21 cellular contexts compared by ENCODE assay signal in genomic region chr11:6006395-6006794, GRCh38. TPM values are rescaled to one million over a fixed set of nuclear protein-coding genes. Genes with fewer than 3 reads are reported as not detected.
A peak's percentile ranks its signal among the peaks of the same experiment; 100 is the strongest.
DNase-seq lines count a peak whose midpoint lies in the region; ATAC-seq, FAIRE-seq and TF ChIP-seq lines count a peak whose summit lies in the region.
"Had no signal": no experiment of that assay in that cellular context is flagged by ENCODE, and none has a peak within 500 bp of the region (broad histone marks: within the 10 kb centered on the region; RNA-seq: fewer than 3 reads in every experiment).

No MANE protein-coding gene starts in this region.

- H3K27ac ChIP-seq in upper lobe of left lung: no peak overlapping the region
- H3K27ac ChIP-seq: A549 had no signal

- H3K4me3 ChIP-seq in bronchial epithelial cell (ENCODE audit: low read depth, low read length): no peak overlapping the region
- no peak overlapping the region for H3K4me3 ChIP-seq in upper lobe of left lung
- H3K4me3 ChIP-seq in Caco-2 (ENCODE audit: low read depth, low read length): no peak overlapping the region
- H3K4me3 ChIP-seq: A549, GM12878, GM23338 had no signal

- H3K9me3 ChIP-seq in upper lobe of left lung (no peaks in the 10 kb centered on the region), Caco-2 (no peaks in the 10 kb centered on the region)
- H3K9me3 ChIP-seq: A549 had no signal

- no peak for TF ChIP-seq EP300 in upper lobe of left lung (IDR thresholded peaks at IDR 0.05)

- H3K4me1 ChIP-seq in upper lobe of left lung: no peaks in the 10 kb centered on the region
- no peaks in the 10 kb centered on the region for H3K4me1 ChIP-seq in Caco-2
- H3K4me1 ChIP-seq: A549 had no signal

- no TSS peak for BruUV-seq in Caco-2 (replicated peaks; lab: Mats Ljungman, UMichigan)

- H3K4me3 Mint-ChIP-seq in activated naive CD8-positive, alpha-beta T cell treated with anti-CD3 and anti-CD28 coated beads, Interleukin-2, amount 50 U/mL, for 24 hours: no peak overlapping the region
- no peak overlapping the region for H3K4me3 Mint-ChIP-seq in activated naive CD8-positive, alpha-beta T cell treated with anti-CD3 and anti-CD28 coated beads for 36 hours
- H3K4me3 Mint-ChIP-seq in Caco-2 (ENCODE audit: unreplicated experiment): no peak overlapping the region
- H3K4me3 Mint-ChIP-seq: CD4-positive, alpha-beta memory T cell; GM23338; H9 had no signal

- H3K27me3 Mint-ChIP-seq in activated naive CD8-positive, alpha-beta T cell treated with anti-CD3 and anti-CD28 coated beads, Interleukin-2, amount 50 U/mL, for 24 hours: peaks cover 13% of the 10 kb centered on the region
- H3K27me3 Mint-ChIP-seq in activated naive CD8-positive, alpha-beta T cell treated with anti-CD3 and anti-CD28 coated beads for 36 hours: peaks cover 16% of the 10 kb centered on the region
- H3K27me3 Mint-ChIP-seq in Caco-2 (ENCODE audit: insufficient read depth, unreplicated experiment): peaks cover 25% of the 10 kb centered on the region

- TF ChIP-seq POLR2A in upper lobe of left lung (IDR thresholded peaks at IDR 0.05): no peak

- H3K27ac Mint-ChIP-seq in activated naive CD8-positive, alpha-beta T cell treated with anti-CD3 and anti-CD28 coated beads, Interleukin-2, amount 50 U/mL, for 24 hours: no peak overlapping the region
- H3K27ac Mint-ChIP-seq in activated naive CD8-positive, alpha-beta T cell treated with anti-CD3 and anti-CD28 coated beads for 36 hours: no peak overlapping the region
- no peak overlapping the region for H3K27ac Mint-ChIP-seq in Caco-2 (ENCODE audit: unreplicated experiment)
- H3K27ac Mint-ChIP-seq: CD4-positive, alpha-beta memory T cell; GM23338; H9 had no signal

- ATAC-seq in activated naive CD8-positive, alpha-beta T cell treated with anti-CD3 and anti-CD28 coated beads, Interleukin-2, amount 50 U/mL, for 24 hours: peak; percentile 54
- peak; percentile 32 for ATAC-seq in stimulated activated naive CD8-positive, alpha-beta T cell treated with anti-CD3 and anti-CD28 coated beads, Interleukin-15, Interleukin-2, amounts not matched to agents 100 U/mL and 50 U/mL, for 24 hours
- ATAC-seq in upper lobe of left lung (ENCODE audit: low FRiP score in 2 of 2): no peak
- ATAC-seq: A549, GM12878, GM23338, HCT116 had no signal

- peaks cover 3% of the 10 kb centered on the region for H3K4me1 Mint-ChIP-seq in activated naive CD8-positive, alpha-beta T cell treated with anti-CD3 and anti-CD28 coated beads, Interleukin-2, amount 50 U/mL, for 24 hours
- no peaks in the 10 kb centered on the region for H3K4me1 Mint-ChIP-seq in activated naive CD8-positive, alpha-beta T cell treated with anti-CD3 and anti-CD28 coated beads for 36 hours
- no peaks in the 10 kb centered on the region for H3K4me1 Mint-ChIP-seq in Caco-2 (ENCODE audit: low read depth, unreplicated experiment)
- H3K4me1 Mint-ChIP-seq: CD4-positive, alpha-beta memory T cell; GM23338; H9 had no signal

- TF ChIP-seq CTCF in bronchial epithelial cell (IDR thresholded peaks at IDR 0.05; ENCODE audit: insufficient read depth, low read length, severe bottlenecking): no peak
- TF ChIP-seq CTCF in upper lobe of left lung (IDR thresholded peaks at IDR 0.05): no peak
- no peak for TF ChIP-seq CTCF in Caco-2 (IDR thresholded peaks at IDR 0.05; ENCODE audit: insufficient read depth in 1 of 2, low read depth in 1 of 2, low read length in 1 of 2, severe bottlenecking in 1 of 2, unreplicated experiment in 1 of 2)

- POLR2A ChIA-PET in Caco-2 (lab: Charles Lee): no interaction called here

- intact Hi-C loops in Caco-2 (cut with micrococcal nuclease; ENCODE audit: unreplicated experiment): no loop called here

- no peak for DNase-seq in activated naive CD8-positive, alpha-beta T cell treated with anti-CD3 and anti-CD28 coated beads, Interleukin-2, amount 50 U/mL, for 24 hours
- DNase-seq in activated naive CD8-positive, alpha-beta T cell treated with anti-CD3 and anti-CD28 coated beads for 36 hours: no peak
- DNase-seq in bronchial epithelial cell (ENCODE audit: low read depth) (peak; percentile 8), upper lobe of left lung (no peak), Caco-2 (no peak)
- DNase-seq in stimulated activated naive CD8-positive, alpha-beta T cell treated with anti-CD3 and anti-CD28 coated beads, Interleukin-15, Interleukin-2, amounts not matched to agents 100 U/mL and 50 U/mL, for 24 hours: no peak
- DNase-seq: 8988T; ACHN; C1 segment of cervical spinal cord; CD4-positive, alpha-beta memory T cell; COR-L47; DMS79; EL; GDM1; H9 had no signal

- CTCF ChIA-PET in Caco-2 (lab: Charles Lee): no interaction called here

- FAIRE-seq in bronchial epithelial cell (lab: Jason Lieb, UNC): no peak
- FAIRE-seq: A549, GM12878, GM19239 had no signal

- no peaks in the 10 kb centered on the region for H3K9me3 Mint-ChIP-seq in activated naive CD8-positive, alpha-beta T cell treated with anti-CD3 and anti-CD28 coated beads, Interleukin-2, amount 50 U/mL, for 24 hours
- H3K9me3 Mint-ChIP-seq in activated naive CD8-positive, alpha-beta T cell treated with anti-CD3 and anti-CD28 coated beads for 36 hours: no peaks in the 10 kb centered on the region
- no peaks in the 10 kb centered on the region for H3K9me3 Mint-ChIP-seq in Caco-2 (ENCODE audit: unreplicated experiment)
- H3K9me3 Mint-ChIP-seq: CD4-positive, alpha-beta memory T cell; GM23338; H9 had no signal

- H3K36me3 Mint-ChIP-seq in activated naive CD8-positive, alpha-beta T cell treated with anti-CD3 and anti-CD28 coated beads, Interleukin-2, amount 50 U/mL, for 24 hours (ENCODE audit: low read depth): no peaks in the 10 kb centered on the region
- H3K36me3 Mint-ChIP-seq in activated naive CD8-positive, alpha-beta T cell treated with anti-CD3 and anti-CD28 coated beads for 36 hours: no peaks in the 10 kb centered on the region
- H3K36me3 Mint-ChIP-seq in Caco-2 (ENCODE audit: insufficient read depth, unreplicated experiment): no peaks in the 10 kb centered on the region
- H3K36me3 Mint-ChIP-seq: CD4-positive, alpha-beta memory T cell had no signal

- H3K27me3 ChIP-seq in bronchial epithelial cell (ENCODE audit: control insufficient read depth, insufficient read depth, low read length) (no peaks in the 10 kb centered on the region), upper lobe of left lung (no peaks in the 10 kb centered on the region), Caco-2 (replicated peaks; ENCODE audit: control insufficient read depth, insufficient read depth, low read length) (no peaks in the 10 kb centered on the region)

- H3K36me3 ChIP-seq in bronchial epithelial cell (ENCODE audit: control insufficient read depth, insufficient read depth, low read length) (no peaks in the 10 kb centered on the region), upper lobe of left lung (no peaks in the 10 kb centered on the region), Caco-2 (ENCODE audit: control insufficient read depth, insufficient read depth, low read length) (no peaks in the 10 kb centered on the region)

RNA-seq across cellular contexts. Expression of gene OR56A4, which starts 0.4 kb away (rescaled TPM):
- total RNA-seq in activated naive CD8-positive, alpha-beta T cell treated with anti-CD3 and anti-CD28 coated beads for 36 hours: not detected
- total RNA-seq in bronchial epithelial cell: not detected in 2 replicates
- not detected for total RNA-seq in upper lobe of left lung
- total RNA-seq in Caco-2 (2022): not detected in 2 replicates
- total RNA-seq: CD4-positive, alpha-beta memory T cell; GM12878; H4; H9 had no signal

RNA-seq across cellular contexts. Expression of gene OR52L1, which starts 19.6 kb away (rescaled TPM):
- not detected for total RNA-seq in activated naive CD8-positive, alpha-beta T cell treated with anti-CD3 and anti-CD28 coated beads for 36 hours
- 0.13 TPM in 1 of 2 replicates, not detected in the other for total RNA-seq in bronchial epithelial cell
- total RNA-seq in upper lobe of left lung: not detected
- not detected in 2 replicates for total RNA-seq in Caco-2 (2022)
- total RNA-seq: CD4-positive, alpha-beta memory T cell; GM12878; H4; H9 had no signal

RNA-seq across cellular contexts. Expression of gene OR56A1, which starts 24.2 kb away (rescaled TPM):
- total RNA-seq in activated naive CD8-positive, alpha-beta T cell treated with anti-CD3 and anti-CD28 coated beads for 36 hours: not detected
- total RNA-seq in bronchial epithelial cell (not detected in 2 replicates), upper lobe of left lung (under 1 TPM in 1 of 6 donors, not detected in 5; 0.15 TPM), Caco-2 (2022) (not detected in 2 replicates)
- total RNA-seq: CD4-positive, alpha-beta memory T cell; GM12878 had no signal

RNA-seq across cellular contexts. Expression of gene OR56A5, which starts 38.1 kb away (rescaled TPM):
- total RNA-seq in activated naive CD8-positive, alpha-beta T cell treated with anti-CD3 and anti-CD28 coated beads for 36 hours: not detected
- total RNA-seq in bronchial epithelial cell: not detected in 2 replicates
- not detected for total RNA-seq in upper lobe of left lung
- not detected in 2 replicates for total RNA-seq in Caco-2 (2022)
- total RNA-seq: CD4-positive, alpha-beta memory T cell; GM12878; GM23338; H4; H9 had no signal

Comparison
In these comparisons a context has a peak if more than half of its experiments do, and no peak if none do; other contexts are left out.
1. ATAC-seq: peak in activated naive CD8-positive, alpha-beta T cell treated with anti-CD3 and anti-CD28 coated beads, Interleukin-2, amount 50 U/mL, for 24 hours (single experiment) and stimulated activated naive CD8-positive, alpha-beta T cell treated with anti-CD3 and anti-CD28 coated beads, Interleukin-15, Interleukin-2, amounts not matched to agents 100 U/mL and 50 U/mL, for 24 hours (single experiment); none in upper lobe of left lung (0 of 2).